In genomic region chr20:39874049-39874893, GRCh38 we compare ENCODE assay signal across 8 cellular contexts.
DNase-seq lines count a peak whose midpoint lies in the region; ATAC-seq and TF ChIP-seq lines count a peak whose summit lies in the region.

No MANE protein-coding gene starts in this region.

- H3K36me3 ChIP-seq in GM23248 (ENCODE audit: low read depth) (no peaks in the 10 kb centered on the region), RWPE2 (ENCODE audit: low read depth) (no peaks in the 10 kb centered on the region), endocrine pancreas (ENCODE audit: control insufficient read depth, insufficient read depth, low read length) (no peaks in the 10 kb centered on the region), aorta (ENCODE audit: control insufficient read depth in 1 of 2, insufficient read depth in 2 of 2, low read length in 1 of 2) (no peaks in the 10 kb centered on the region)

- no peaks in the 10 kb centered on the region for H3K9me3 Mint-ChIP-seq in activated CD4-positive, alpha-beta T cell treated with anti-CD3 and anti-CD28 coated beads, Interleukin-2, amount 10 ng/mL, durations not matched to agents 24 days and 14 days
- no peaks in the 10 kb centered on the region for H3K9me3 Mint-ChIP-seq in memory B cell

- no peak overlapping the region; the same call in 1 of the 2 replicates for H2AFZ ChIP-seq in GM23248

- H3K36me3 Mint-ChIP-seq in activated CD4-positive, alpha-beta T cell treated with anti-CD3 and anti-CD28 coated beads, Interleukin-2, amount 10 ng/mL, durations not matched to agents 24 days and 14 days (ENCODE audit: low read depth) = no peaks in the 10 kb centered on the region
- H3K36me3 Mint-ChIP-seq in memory B cell = no peaks in the 10 kb centered on the region

- no peaks in the 10 kb centered on the region for H3K9me3 ChIP-seq in GM23248 (ENCODE audit: low read depth)
- H3K9me3 ChIP-seq in RWPE2 (ENCODE audit: severe bottlenecking) = no peaks in the 10 kb centered on the region
- no peaks in the 10 kb centered on the region for H3K9me3 ChIP-seq in endocrine pancreas (ENCODE audit: control insufficient read depth, low read length)
- H3K9me3 ChIP-seq in aorta (ENCODE audit: control insufficient read depth, low read length) = no peaks in the 10 kb centered on the region

- H3K4me1 Mint-ChIP-seq in activated CD4-positive, alpha-beta T cell treated with anti-CD3 and anti-CD28 coated beads, Interleukin-2, amount 10 ng/mL, durations not matched to agents 24 days and 14 days = no peaks in the 10 kb centered on the region
- H3K4me1 Mint-ChIP-seq in memory B cell = peaks cover 9% of the 10 kb centered on the region

- intact Hi-C loops in activated CD4-positive, alpha-beta T cell treated with anti-CD3 and anti-CD28 coated beads, Interleukin-2, amount 10 ng/mL, durations not matched to agents 24 days and 14 days (cut with micrococcal nuclease) = no loop called here
- intact Hi-C loops in aorta (cut with DNase I) = no loop called here

- H3K27me3 Mint-ChIP-seq in activated CD4-positive, alpha-beta T cell treated with anti-CD3 and anti-CD28 coated beads, Interleukin-2, amount 10 ng/mL, durations not matched to agents 24 days and 14 days = no peaks in the 10 kb centered on the region
- no peaks in the 10 kb centered on the region for H3K27me3 Mint-ChIP-seq in memory B cell

- H3K4me3 ChIP-seq in GM23248 = no peak overlapping the region
- H3K4me3 ChIP-seq in LNCaP clone FGC (ENCODE audit: low read depth, low read length) = no peak overlapping the region
- H3K4me3 ChIP-seq in RWPE2 (ENCODE audit: severe bottlenecking) = no peak overlapping the region
- peak overlapping the region; percentile 45 for H3K4me3 ChIP-seq in endocrine pancreas (ENCODE audit: control insufficient read depth, insufficient read depth, low read length)
- H3K4me3 ChIP-seq in aorta (ENCODE audit: low read length in 2 of 2) = no peak overlapping the region

- H3K4me3 Mint-ChIP-seq in activated CD4-positive, alpha-beta T cell treated with anti-CD3 and anti-CD28 coated beads, Interleukin-2, amount 10 ng/mL, durations not matched to agents 24 days and 14 days = no peak overlapping the region
- H3K4me3 Mint-ChIP-seq in memory B cell = peak overlapping the region; percentile 4

- peak; percentile 70 for DNase-seq in activated CD4-positive, alpha-beta T cell treated with anti-CD3 and anti-CD28 coated beads, Interleukin-2, amount 10 ng/mL, durations not matched to agents 24 days and 14 days
- DNase-seq in activated CD4-positive, alpha-beta T cell treated with anti-CD3 and anti-CD28 coated beads for 1 hour = no peak
- DNase-seq in GM23248 (peak; percentile 90), LNCaP clone FGC (ENCODE audit: low read depth) (no peak), RWPE2 (ENCODE audit: low spot score) (peak; percentile 78), memory B cell (ENCODE audit: low spot score in 2 of 2) (peak; percentile 60 to 68), aorta (peak in 1 of 2 donors; percentile 77)

- H3K27me3 ChIP-seq in GM23248 (replicated peaks; ENCODE audit: insufficient read depth) (no peaks in the 10 kb centered on the region), RWPE2 (ENCODE audit: insufficient read depth, poor library complexity, severe bottlenecking) (no peaks in the 10 kb centered on the region), endocrine pancreas (ENCODE audit: control insufficient read depth, insufficient read depth, low read length) (no peaks in the 10 kb centered on the region), aorta (ENCODE audit: control insufficient read depth in 1 of 2, insufficient read depth in 2 of 2, low read length in 1 of 2) (no peaks in the 10 kb centered on the region)

- no peak overlapping the region for H3K4me2 ChIP-seq in GM23248 (ENCODE audit: unreplicated experiment)

- peaks cover 5% of the 10 kb centered on the region; the same call in 1 of the 2 replicates for H3F3A ChIP-seq in GM23248 (ENCODE audit: insufficient read depth)

- peak; percentile 55; the same call in 2 of the 3 replicates for ATAC-seq in RWPE2 (ENCODE audit: low read depth)
- ATAC-seq in memory B cell (ENCODE audit: low read depth) = peak; percentile 92
- peak; percentile 92 for ATAC-seq in aorta (ENCODE audit: low FRiP score)

- peak; percentile 95 for TF ChIP-seq CTCF in LNCaP clone FGC (IDR thresholded peaks at IDR 0.05; ENCODE audit: control insufficient read depth, extremely low read depth, insufficient read depth)
- TF ChIP-seq CTCF in RWPE2 (IDR thresholded peaks at IDR 0.05; ENCODE audit: poor library complexity, severe bottlenecking) = peak; percentile 87

- no peak overlapping the region for H3K27ac Mint-ChIP-seq in activated CD4-positive, alpha-beta T cell treated with anti-CD3 and anti-CD28 coated beads, Interleukin-2, amount 10 ng/mL, durations not matched to agents 24 days and 14 days
- H3K27ac Mint-ChIP-seq in memory B cell = no peak overlapping the region

- no peaks in the 10 kb centered on the region for H3K79me2 ChIP-seq in GM23248 (ENCODE audit: insufficient read depth)

- in situ Hi-C loops in GM23248 (cut with MboI) = no loop called here

- H3K9me2 ChIP-seq in GM23248 (ENCODE audit: insufficient read depth) = no peaks in the 10 kb centered on the region

- WGBS in GM23248 (ENCODE audit: low coverage in 1 of 2, low lambda C conversion rate in 2 of 2, missing lambda C conversion rate in 2 of 2), 2 experiments = 51 to 53% methylated on average over 8 of the region's 8 CpGs
- WGBS in aorta, 2 donors = 39 to 42% methylated on average over 8 of the region's 8 CpGs

- H3K9ac ChIP-seq in GM23248 (no peak overlapping the region), endocrine pancreas (ENCODE audit: control insufficient read depth, insufficient read depth, low read length) (no peak overlapping the region)

- no peaks in the 10 kb centered on the region for H4K20me1 ChIP-seq in GM23248 (ENCODE audit: insufficient read depth)

- no peak overlapping the region for H3K27ac ChIP-seq in GM23248
- no peak overlapping the region for H3K27ac ChIP-seq in RWPE2 (ENCODE audit: poor library complexity, severe bottlenecking)
- H3K27ac ChIP-seq in aorta (ENCODE audit: low read depth in 1 of 2, low read length in 2 of 2) = no peak overlapping the region

- peaks cover 19% of the 10 kb centered on the region for H3K4me1 ChIP-seq in GM23248 (ENCODE audit: insufficient read depth)
- H3K4me1 ChIP-seq in RWPE2 (ENCODE audit: insufficient read depth, poor library complexity, severe bottlenecking) = peaks cover 8% of the 10 kb centered on the region
- peaks cover 13% of the 10 kb centered on the region for H3K4me1 ChIP-seq in endocrine pancreas (ENCODE audit: control insufficient read depth, insufficient read depth, low read length)
- H3K4me1 ChIP-seq in aorta (ENCODE audit: control insufficient read depth in 1 of 2, insufficient read depth in 2 of 2, low read length in 2 of 2) = no peaks in the 10 kb centered on the region

Comparison
In these comparisons a context has a peak if more than half of its experiments do, and no peak if none do; other contexts are left out.
1. DNase-seq: peak in activated CD4-positive, alpha-beta T cell treated with anti-CD3 and anti-CD28 coated beads, Interleukin-2, amount 10 ng/mL, durations not matched to agents 24 days and 14 days (single experiment), GM23248 (single experiment), RWPE2 (single experiment) and memory B cell (2 of 2); none in activated CD4-positive, alpha-beta T cell treated with anti-CD3 and anti-CD28 coated beads for 1 hour (single experiment) and LNCaP clone FGC (single experiment).
2. Peak in every context shown above with its lines, with median percentiles within 50 percentile points of each other: ATAC-seq.